Comparison of ENCODE assay signal across 20 cellular contexts in genomic region chr10:82887488-82887887, GRCh38.
"Had no signal": no experiment of that assay in that cellular context is flagged by ENCODE, and none has a peak within 500 bp of the region (broad histone marks: within the 10 kb centered on the region; RNA-seq: fewer than 3 reads in every experiment).

No MANE protein-coding gene starts in this region.

- H3K4me1 ChIP-seq: adrenal gland, colonic mucosa, heart right ventricle, left ventricle myocardium inferior, spleen had no signal

- H3K36me3 Mint-ChIP-seq: activated naive CD4-positive, alpha-beta T cell treated with anti-CD3 and anti-CD28 coated beads, Interleukin-2, amount 10 ng/mL, durations not matched to agents 7 days and 5 days; stimulated activated memory B cell treated with anti-CD40 and anti-IgM and Interleukin-4, amounts not matched to agents 10 μg/mL and 1 μg/mL and 100 μg/mL, for 72 hours had no signal

- H3K9me3 ChIP-seq: adrenal gland, colonic mucosa, heart right ventricle, left ventricle myocardium inferior had no signal

- H3K36me3 ChIP-seq: adrenal gland, colonic mucosa, heart right ventricle, left ventricle myocardium inferior, spleen had no signal

- ATAC-seq: heart right ventricle; sciatic nerve; stimulated activated memory B cell treated with anti-CD40 and anti-IgM and Interleukin-4, amounts not matched to agents 10 μg/mL and 1 μg/mL and 100 μg/mL, for 72 hours had no signal

- H3K27me3 ChIP-seq: adrenal gland, colonic mucosa, heart right ventricle, spleen had no signal

- H3K9me3 Mint-ChIP-seq: nephron progenitor cell had no signal

- DNase-seq: activated B cell treated with CpG ODN at 0.5 μM for 24 hours; activated CD4-positive, alpha-beta T cell treated with anti-CD3 and anti-CD28 coated beads, Interleukin-2, amount 10 ng/mL, durations not matched to agents 7 days and 5 days; activated naive CD4-positive, alpha-beta T cell treated with anti-CD3 and anti-CD28 coated beads, Interleukin-2, amount 10 ng/mL, durations not matched to agents 7 days and 5 days; activated T-cell treated with anti-CD3 and anti-CD28 coated beads for 4 hours; adrenal gland; caudate nucleus; colonic mucosa; heart right ventricle; kidney; left ventricle myocardium inferior; mesenchymal stem cell; nephron progenitor cell; spleen; stimulated activated CD4-positive, alpha-beta T cell treated with anti-CD3 and anti-CD28 coated beads, Interleukin-1b, Interleukin-23, amount 100 ng/mL, for 48 hours; substantia nigra; trophoblast cell had no signal

- H3K4me3 ChIP-seq: adrenal gland, colonic mucosa, heart right ventricle, left ventricle myocardium inferior, spleen had no signal

- H3K27ac Mint-ChIP-seq: activated B cell treated with CpG ODN at 0.5 μM for 24 hours; activated CD4-positive, alpha-beta T cell treated with anti-CD3 and anti-CD28 coated beads, Interleukin-2, amount 10 ng/mL, durations not matched to agents 7 days and 5 days; activated naive CD4-positive, alpha-beta T cell treated with anti-CD3 and anti-CD28 coated beads, Interleukin-2, amount 10 ng/mL, durations not matched to agents 7 days and 5 days; activated T-helper 2 cell treated with anti-CD3 and anti-CD28 coated beads, Interferon-gamma antibody, Interleukin-2, Interleukin-4, amounts not matched to agents 10 μg/mL and 5 μg/mL and 100 μg/mL, durations not matched to agents 14 hours and 24 hours and 36 hours; nephron progenitor cell; stimulated activated memory B cell treated with anti-CD40 and anti-IgM and Interleukin-4, amounts not matched to agents 10 μg/mL and 1 μg/mL and 100 μg/mL, for 72 hours had no signal

- FAIRE-seq: frontal cortex, kidney had no signal

- H3K27ac ChIP-seq: adrenal gland, colonic mucosa, heart right ventricle, left ventricle myocardium inferior, spleen had no signal
